Comparison of ENCODE assay signal across 1 cellular context in the genomic region with DNA sequence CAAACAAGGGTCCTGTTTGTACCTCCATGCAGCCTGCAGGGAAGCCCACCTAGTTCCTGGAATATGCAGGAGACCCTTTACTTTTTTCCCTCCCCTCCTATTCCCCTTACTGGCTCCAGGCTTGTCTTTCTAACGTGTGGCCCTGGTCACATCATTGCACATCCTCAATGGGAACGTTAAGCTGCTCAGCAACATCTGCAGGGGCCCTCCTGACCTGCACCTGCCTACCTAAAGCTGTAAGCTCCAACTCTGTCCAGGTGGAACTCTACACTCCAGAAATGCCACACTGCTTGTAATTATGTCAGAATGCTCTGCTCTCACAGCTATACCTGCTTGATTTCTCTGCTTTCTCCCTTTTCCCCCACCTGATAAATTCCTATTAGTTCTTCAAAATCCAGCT.
TF ChIP-seq lines count a peak whose summit lies in the region.

No MANE protein-coding gene starts in this region.

TF ChIP-seq in WTC11, 78 proteins besides CTCF, POLR2A, EP300 and RAD21 (continued from another document):
- TF ChIP-seq, protein P1, sequence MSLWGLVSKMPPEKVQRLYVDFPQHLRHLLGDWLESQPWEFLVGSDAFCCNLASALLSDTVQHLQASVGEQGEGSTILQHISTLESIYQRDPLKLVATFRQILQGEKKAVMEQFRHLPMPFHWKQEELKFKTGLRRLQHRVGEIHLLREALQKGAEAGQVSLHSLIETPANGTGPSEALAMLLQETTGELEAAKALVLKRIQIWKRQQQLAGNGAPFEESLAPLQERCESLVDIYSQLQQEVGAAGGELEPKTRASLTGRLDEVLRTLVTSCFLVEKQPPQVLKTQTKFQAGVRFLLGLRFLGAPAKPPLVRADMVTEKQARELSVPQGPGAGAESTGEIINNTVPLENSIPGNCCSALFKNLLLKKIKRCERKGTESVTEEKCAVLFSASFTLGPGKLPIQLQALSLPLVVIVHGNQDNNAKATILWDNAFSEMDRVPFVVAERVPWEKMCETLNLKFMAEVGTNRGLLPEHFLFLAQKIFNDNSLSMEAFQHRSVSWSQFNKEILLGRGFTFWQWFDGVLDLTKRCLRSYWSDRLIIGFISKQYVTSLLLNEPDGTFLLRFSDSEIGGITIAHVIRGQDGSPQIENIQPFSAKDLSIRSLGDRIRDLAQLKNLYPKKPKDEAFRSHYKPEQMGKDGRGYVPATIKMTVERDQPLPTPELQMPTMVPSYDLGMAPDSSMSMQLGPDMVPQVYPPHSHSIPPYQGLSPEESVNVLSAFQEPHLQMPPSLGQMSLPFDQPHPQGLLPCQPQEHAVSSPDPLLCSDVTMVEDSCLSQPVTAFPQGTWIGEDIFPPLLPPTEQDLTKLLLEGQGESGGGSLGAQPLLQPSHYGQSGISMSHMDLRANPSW (CRISPR knock-in tag; conservative IDR thresholded peaks at IDR 0.05; ENCODE audit: low read depth) = no peak
- TF ChIP-seq JUN (CRISPR knock-in tag; IDR thresholded peaks at IDR 0.05) (no peak), ATF3 (CRISPR knock-in tag; conservative IDR thresholded peaks at IDR 0.05) (no peak), ZMAT4 (CRISPR knock-in tag; IDR thresholded peaks at IDR 0.05) (no peak), SMAD3 (CRISPR knock-in tag; IDR thresholded peaks at IDR 0.05; ENCODE audit: borderline replicate concordance) (no peak), GRHL2 (CRISPR knock-in tag; IDR thresholded peaks at IDR 0.05; ENCODE audit: insufficient replicate concordance, severe bottlenecking) (no peak), ATF1 (CRISPR knock-in tag; IDR thresholded peaks at IDR 0.05) (no peak), SP1 (CRISPR knock-in tag; conservative IDR thresholded peaks at IDR 0.05) (no peak), TEAD4 (CRISPR knock-in tag; IDR thresholded peaks at IDR 0.05) (no peak), ZNF671 (CRISPR knock-in tag; IDR thresholded peaks at IDR 0.05) (no peak), ERG (CRISPR knock-in tag; IDR thresholded peaks at IDR 0.05) (no peak), TEAD1 (CRISPR knock-in tag; IDR thresholded peaks at IDR 0.05) (no peak)
